ENCODE assay signal across 1 cellular context in genomic region chr12:124766745-124767074, GRCh38.
TF ChIP-seq lines count a peak whose summit lies in the region.

No MANE protein-coding gene starts in this region.

TF ChIP-seq in WTC11, 78 proteins besides CTCF, POLR2A, EP300 and RAD21 (continued from another document):
- TF ChIP-seq ZNF532 (CRISPR knock-in tag; IDR thresholded peaks at IDR 0.05; ENCODE audit: borderline replicate concordance) (no peak), ZNF219 (CRISPR knock-in tag; IDR thresholded peaks at IDR 0.05; ENCODE audit: borderline replicate concordance) (no peak), RELA (CRISPR knock-in tag; IDR thresholded peaks at IDR 0.05; ENCODE audit: borderline replicate concordance) (no peak), ZNF138 (CRISPR knock-in tag; conservative IDR thresholded peaks at IDR 0.05) (no peak), TEAD4 (CRISPR knock-in tag; IDR thresholded peaks at IDR 0.05) (no peak), ARID4B (CRISPR knock-in tag; IDR thresholded peaks at IDR 0.05; ENCODE audit: borderline replicate concordance) (no peak), ZNF423 (CRISPR knock-in tag; IDR thresholded peaks at IDR 0.05) (no peak), EMX1 (CRISPR knock-in tag; IDR thresholded peaks at IDR 0.05) (no peak), ERG (CRISPR knock-in tag; IDR thresholded peaks at IDR 0.05) (no peak), PRRX2 (CRISPR knock-in tag; IDR thresholded peaks at IDR 0.05) (no peak), HMGXB4 (CRISPR knock-in tag; IDR thresholded peaks at IDR 0.05) (no peak)
